In genomic region chr1:40315239-40315794, GRCh38 we compare ENCODE assay signal across 8 cellular contexts. TPM values are rescaled to one million over a fixed set of nuclear protein-coding genes. Genes with fewer than 3 reads are reported as not detected.
DNase-seq lines count a peak whose midpoint lies in the region; ATAC-seq and TF ChIP-seq lines count a peak whose summit lies in the region.

No MANE protein-coding gene starts in this region.

- H3K9me3 Mint-ChIP-seq in CD8-positive, alpha-beta memory T cell = no peaks in the 10 kb centered on the region

- H3K4me3 Mint-ChIP-seq in CD8-positive, alpha-beta memory T cell = peak overlapping the region; percentile 84 to 93 (median 90)

- H3K36me3 Mint-ChIP-seq in CD8-positive, alpha-beta memory T cell = no peaks in the 10 kb centered on the region

- peak; percentile 88 for TF ChIP-seq CTCF in astrocyte of the cerebellum (IDR thresholded peaks at IDR 0.05; ENCODE audit: low read depth, low read length, missing control alignments)
- peak; percentile 92 for TF ChIP-seq CTCF in hepatocyte (IDR thresholded peaks at IDR 0.05; ENCODE audit: poor library complexity)

- no peaks in the 10 kb centered on the region for H3K79me2 ChIP-seq in hepatocyte

- peak overlapping the region; percentile 80 for H3K4me3 ChIP-seq in CD8-positive, alpha-beta memory T cell (ENCODE audit: low read length)
- H3K4me3 ChIP-seq in astrocyte of the cerebellum (ENCODE audit: low read depth, low read length) (peak overlapping the region; percentile 45), hepatocyte (peak overlapping the region; percentile 82), urinary bladder (ENCODE audit: low read depth, low read length) (peak overlapping the region; percentile 41)

- H3K27me3 Mint-ChIP-seq in CD8-positive, alpha-beta memory T cell = peaks cover 8 to 18% of the 10 kb centered on the region in 2 donors

- H3K36me3 ChIP-seq in CD8-positive, alpha-beta memory T cell (ENCODE audit: insufficient read depth, low read length) = no peaks in the 10 kb centered on the region
- H3K36me3 ChIP-seq in hepatocyte (replicated peaks; ENCODE audit: insufficient read depth, low read depth) (no peaks in the 10 kb centered on the region), urinary bladder (ENCODE audit: insufficient read depth) (no peaks in the 10 kb centered on the region)

- WGBS in hepatocyte (ENCODE audit: low lambda C conversion rate, missing lambda C conversion rate) = 2% methylated on average over 38 of the region's 42 CpGs
- WGBS in urinary bladder = 2% methylated on average over 42 of the region's 42 CpGs

- no peaks in the 10 kb centered on the region for H3K9me2 ChIP-seq in hepatocyte (replicated peaks; ENCODE audit: insufficient read depth)

- peak; percentile 60 for ATAC-seq in GM21528 (IDR thresholded peaks at IDR 0.05; ENCODE audit: low FRiP score, unreplicated experiment)

- CTCF ChIA-PET in CD8-positive, alpha-beta memory T cell (lab: Charles Lee) = interaction anchor here (0.7 to 5.1 kb wide), 37 partner anchors 8 to 273 kb away, joined by 3 to 47 read pairs (median 4); partner anchors contain the start of genes RLF, SMAP2 and ZMPSTE24

- peaks cover 13 to 41% (median 23%) of the 10 kb centered on the region in 3 donors for H3K4me1 Mint-ChIP-seq in CD8-positive, alpha-beta memory T cell

- H3K27me3 ChIP-seq in CD8-positive, alpha-beta memory T cell (ENCODE audit: insufficient read depth, low read length, poor library complexity, severe bottlenecking) = peaks cover 5% of the 10 kb centered on the region
- peaks cover 23% of the 10 kb centered on the region for H3K27me3 ChIP-seq in hepatocyte

- H3K4me1 ChIP-seq in CD8-positive, alpha-beta memory T cell (ENCODE audit: insufficient read depth, low read length) = peaks cover 19% of the 10 kb centered on the region
- H3K4me1 ChIP-seq in hepatocyte (ENCODE audit: insufficient read depth) = peaks cover 15% of the 10 kb centered on the region
- no peaks in the 10 kb centered on the region for H3K4me1 ChIP-seq in urinary bladder (ENCODE audit: insufficient read depth)

- H2AFZ ChIP-seq in hepatocyte = peak overlapping the region; percentile 83

- DNase-seq in CD8-positive, alpha-beta memory T cell = peak; percentile 72 to 88 (median 81)
- DNase-seq in NCI-H128 (lab: John Stamatoyannopoulos, UW; ENCODE audit: unreplicated experiment) (peak; percentile 57), T-helper 9 cell (peak; percentile 77), astrocyte of the cerebellum (ENCODE audit: low read depth) (peak; percentile 79), hepatocyte (ENCODE audit: low spot score) (peak; percentile 91), putamen (ENCODE audit: low spot score) (peak; percentile 93)

- in situ Hi-C loops in astrocyte of the cerebellum (cut with HindIII; ENCODE audit: low sequenced_read_pairs) = no loop called here

- H3K9me3 ChIP-seq in CD8-positive, alpha-beta memory T cell (ENCODE audit: low read length) = no peaks in the 10 kb centered on the region
- H3K9me3 ChIP-seq in hepatocyte (ENCODE audit: low read depth) = no peaks in the 10 kb centered on the region

- peak overlapping the region; percentile 96 for H3K4me2 ChIP-seq in hepatocyte

- no peak overlapping the region for H3K27ac ChIP-seq in CD8-positive, alpha-beta memory T cell (ENCODE audit: low read depth, low read length)
- peak overlapping the region; percentile 89 for H3K27ac ChIP-seq in hepatocyte
- H3K27ac ChIP-seq in urinary bladder (ENCODE audit: low read depth) = no peak overlapping the region

- H4K20me1 ChIP-seq in hepatocyte (ENCODE audit: insufficient read depth, poor library complexity, severe bottlenecking) = no peaks in the 10 kb centered on the region

- POLR2A ChIA-PET in CD8-positive, alpha-beta memory T cell (lab: Charles Lee) = interaction anchor here (0.5 to 2.3 kb wide), 5 partner anchors 71 to 217 kb away, joined by 4 to 7 read pairs (median 4); partner anchors contain the start of gene RLF

- peak overlapping the region in 5 of 8 donors; percentile 15 to 89 (median 84) for H3K27ac Mint-ChIP-seq in CD8-positive, alpha-beta memory T cell

RNA-seq across cellular contexts. Expression of gene COL9A2, which starts 1.8 kb away (rescaled TPM):
- total RNA-seq in CD8-positive, alpha-beta memory T cell = 1 to 10 TPM; 4.4 to 5.5 TPM
- polyA plus RNA-seq in CD8-positive, alpha-beta memory T cell = 0.68 TPM
- 13.3 and 20.6 TPM in 2 replicates for total RNA-seq in hepatocyte
- 24.9 and 33.5 TPM in 2 replicates for polyA plus RNA-seq in hepatocyte
- 8.7 TPM for total RNA-seq in urinary bladder
- polyA plus RNA-seq in urinary bladder = 11.2 TPM

RNA-seq across cellular contexts. Expression of gene ZMPSTE24, which starts 57.3 kb away (rescaled TPM):
- total RNA-seq in CD8-positive, alpha-beta memory T cell = 10 to 100 TPM; 51.0 to 53.7 TPM
- polyA plus RNA-seq in CD8-positive, alpha-beta memory T cell = 32.5 TPM
- 56.1 and 58.9 TPM in 2 replicates for total RNA-seq in hepatocyte
- polyA plus RNA-seq in hepatocyte = 32.6 and 35.6 TPM in 2 replicates
- total RNA-seq in urinary bladder = 67.8 TPM
- 32.3 TPM for polyA plus RNA-seq in urinary bladder

RNA-seq across cellular contexts. Expression of gene SMAP2, which starts 58.2 kb away (rescaled TPM):
- 100 to 1,000 TPM; 144 to 146 TPM for total RNA-seq in CD8-positive, alpha-beta memory T cell
- polyA plus RNA-seq in CD8-positive, alpha-beta memory T cell = 340 TPM
- total RNA-seq in hepatocyte = 23.1 and 23.9 TPM in 2 replicates
- 22.9 and 25.0 TPM in 2 replicates for polyA plus RNA-seq in hepatocyte
- total RNA-seq in urinary bladder = 17.0 TPM
- polyA plus RNA-seq in urinary bladder = 47.3 TPM
